In the genomic region with DNA sequence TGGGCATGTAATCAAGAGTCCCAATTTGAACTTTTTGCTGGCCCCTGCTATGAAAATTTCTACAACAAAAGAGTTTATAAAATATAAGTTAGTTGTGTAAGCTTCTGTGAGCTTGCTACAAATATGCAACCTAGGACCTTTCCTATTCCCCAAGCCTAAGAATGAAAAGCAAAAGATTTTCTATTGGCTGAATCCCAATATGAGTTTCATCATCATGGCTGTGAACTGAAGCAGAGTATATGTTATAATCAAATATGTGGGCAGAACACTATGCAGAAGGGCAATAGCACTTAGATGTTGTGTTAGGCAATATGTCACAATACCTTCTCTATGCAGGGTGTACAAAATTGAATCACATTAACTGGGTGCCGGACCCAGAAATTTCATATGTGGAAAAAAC, we compare ENCODE assay signal across 30 cellular contexts.
"Had no signal": no experiment of that assay in that cellular context is flagged by ENCODE, and none has a peak within 500 bp of the region (broad histone marks: within the 10 kb centered on the region; RNA-seq: fewer than 3 reads in every experiment).

No MANE protein-coding gene starts in this region.

- H3K4me1 ChIP-seq: adrenal gland, body of pancreas, esophagus squamous epithelium had no signal

- H3K9me3 ChIP-seq: adrenal gland, body of pancreas, esophagus squamous epithelium had no signal

- H3K4me3 ChIP-seq: adrenal gland, body of pancreas, cardiac muscle cell, esophagus squamous epithelium had no signal

- ATAC-seq: activated CD4-positive, alpha-beta T cell treated with anti-CD3 and anti-CD28 coated beads for 36 hours; activated CD8-positive, alpha-beta memory T cell treated with anti-CD3 and anti-CD28 coated beads, Interleukin-2, amount 10 ng/mL, durations not matched to agents 7 days and 5 days; activated CD8-positive, alpha-beta T cell treated with anti-CD3 and anti-CD28 coated beads, Interleukin-2, amount 10 ng/mL, durations not matched to agents 7 days and 5 days; activated naive CD8-positive, alpha-beta T cell treated with anti-CD3 and anti-CD28 coated beads, Interleukin-2, amount 50 U/mL, for 24 hours; body of pancreas; effector memory CD8-positive, alpha-beta T cell; T-helper 17 cell had no signal

- H3K27me3 ChIP-seq: adrenal gland, body of pancreas, cardiac muscle cell, esophagus squamous epithelium had no signal

- H3K36me3 ChIP-seq: adrenal gland, cardiac muscle cell, esophagus squamous epithelium had no signal

- DNase-seq: activated CD4-positive, alpha-beta memory T cell treated with anti-CD3 and anti-CD28 coated beads for 36 hours; activated CD4-positive, alpha-beta T cell treated with anti-CD3 and anti-CD28 coated beads for 36 hours; activated CD4-positive, alpha-beta T cell treated with anti-CD3 and anti-CD28 coated beads, Interleukin-2, amount 10 ng/mL, durations not matched to agents 24 days and 14 days; activated CD4-positive, CD25-positive, alpha-beta regulatory T cell; activated CD4-positive, CD25-positive, alpha-beta regulatory T cell treated with anti-CD3 and anti-CD28 coated beads, Interleukin-2, amount 50 U/mL, for 72 hours; activated CD8-positive, alpha-beta memory T cell treated with anti-CD3 and anti-CD28 coated beads, Interleukin-2, amount 10 ng/mL, durations not matched to agents 7 days and 5 days; activated CD8-positive, alpha-beta memory T cell treated with anti-CD3 and anti-CD28 coated beads, Interleukin-2, amount 50 U/mL, for 4 hours; activated CD8-positive, alpha-beta T cell treated with anti-CD3 and anti-CD28 coated beads, Interleukin-2, amount 10 ng/mL, durations not matched to agents 7 days and 5 days; activated effector memory CD4-positive, alpha-beta T cell treated with anti-CD3 and anti-CD28 coated beads, Interleukin-2, amount 50 U/mL, for 16 hours; activated naive CD4-positive, alpha-beta T cell treated with anti-CD3 and anti-CD28 coated beads for 36 hours; activated naive CD8-positive, alpha-beta T cell treated with anti-CD3 and anti-CD28 coated beads for 36 hours; activated naive CD8-positive, alpha-beta T cell treated with anti-CD3 and anti-CD28 coated beads, Interleukin-2, amount 50 U/mL, for 24 hours; activated T-cell treated with anti-CD3 and anti-CD28 coated beads, Interleukin-2, amount 50 U/mL, for 1 hour; activated T-cell treated with anti-CD3 and anti-CD28 coated beads, Interleukin-2, amount 50 U/mL, for 48 hours; adrenal gland; amygdala; aorta; body of pancreas; central memory CD4-positive, alpha-beta T cell; cerebellar nuclear complex; cortex of kidney; dermis blood vessel endothelial cell; effector CD4-positive, alpha-beta T cell; effector memory CD8-positive, alpha-beta T cell; esophagus squamous epithelium; head of caudate nucleus; T-helper 1 cell; T-helper 17 cell; T1000 had no signal

- H3K27ac ChIP-seq: adrenal gland, body of pancreas, cardiac muscle cell, esophagus squamous epithelium had no signal
